10 cellular contexts compared by ENCODE assay signal in the genomic region with DNA sequence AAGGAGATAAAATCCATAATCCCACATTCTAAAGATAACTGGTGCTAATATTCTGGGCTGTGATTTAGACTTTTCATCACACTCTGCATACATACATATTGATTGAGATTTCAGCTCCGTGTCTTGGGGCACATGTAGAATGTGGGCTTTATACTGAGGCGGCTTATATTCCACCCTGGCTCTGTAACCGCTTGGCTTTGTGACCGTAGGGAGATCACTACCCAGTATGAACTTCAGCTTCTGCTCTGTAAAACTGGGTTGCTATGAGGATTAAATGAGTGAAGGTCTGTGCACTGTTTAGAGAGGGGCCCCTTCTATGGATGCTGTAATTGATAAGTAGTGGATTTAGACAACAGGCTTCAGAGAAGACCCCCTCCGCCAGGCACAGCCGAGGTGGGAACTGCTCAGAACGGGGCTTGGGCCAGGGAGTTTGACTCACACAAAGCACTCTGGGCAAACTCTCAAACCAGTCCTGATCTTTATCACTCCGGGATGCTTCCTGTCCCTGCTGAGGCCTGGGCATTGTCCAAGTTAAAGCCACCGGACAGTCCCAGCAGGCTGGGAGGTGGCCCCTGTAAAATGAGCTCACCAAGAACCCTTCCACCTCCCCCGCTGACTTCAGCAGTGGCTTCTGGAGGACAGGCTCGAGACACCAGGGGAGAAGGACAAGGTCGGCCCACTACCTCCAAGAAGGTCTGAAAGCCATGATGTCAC. TPM values are rescaled to one million over a fixed set of nuclear protein-coding genes. Genes with fewer than 3 reads are reported as not detected.
DNase-seq lines count a peak whose midpoint lies in the region; ATAC-seq, FAIRE-seq and TF ChIP-seq lines count a peak whose summit lies in the region.
"Had no signal": no experiment of that assay in that cellular context is flagged by ENCODE, and none has a peak within 500 bp of the region (broad histone marks: within the 10 kb centered on the region; RNA-seq: fewer than 3 reads in every experiment).

No MANE protein-coding gene starts in this region.

- TF ChIP-seq CTCF in LNCaP clone FGC (IDR thresholded peaks at IDR 0.05; ENCODE audit: control insufficient read depth, extremely low read depth, insufficient read depth) (no peak), colonic mucosa (IDR thresholded peaks at IDR 0.05) (no peak), HepG2 (CRISPR knock-in tag; IDR thresholded peaks at IDR 0.05) (no peak), tibial nerve (IDR thresholded peaks at IDR 0.05) (no peak)

- no peak overlapping the region for H2AFZ ChIP-seq in HepG2 (ENCODE audit: low read length)

- peak overlapping the region; percentile 34 for H3K27ac ChIP-seq in colonic mucosa
- H3K27ac ChIP-seq in HepG2 (ENCODE audit: extremely low read length, insufficient read depth, low read length) = peak overlapping the region; percentile 34
- peak overlapping the region; percentile 1 to 74 (median 38) for H3K27ac ChIP-seq in tibial nerve
- H3K27ac ChIP-seq: SJCRH30 had no signal

- 25% methylated on average over 12 of the region's 12 CpGs for WGBS in HepG2 (ENCODE audit: low lambda C conversion rate)
- WGBS in tibial nerve, 2 donors = 40 to 49% methylated on average over 11 of the region's 12 CpGs

- H3K27me3 ChIP-seq in colonic mucosa (no peaks in the 10 kb centered on the region), HepG2 (ENCODE audit: control insufficient read depth in 1 of 2, insufficient read depth in 2 of 2, low read length in 2 of 2) (no peaks in the 10 kb centered on the region), tibial nerve (no peaks in the 10 kb centered on the region)
- H3K27me3 ChIP-seq: SJCRH30 had no signal

- no peak overlapping the region for H3K4me3 ChIP-seq in LNCaP clone FGC (ENCODE audit: low read depth, low read length)
- no peak overlapping the region for H3K4me3 ChIP-seq in colonic mucosa
- no peak overlapping the region; a peak in 1 of 6 replicates for H3K4me3 ChIP-seq in HepG2 (replicated peaks in 1 of 3; ENCODE audit: insufficient read depth in 1 of 3, low read depth in 2 of 3, low read length in 3 of 3)
- no peak overlapping the region for H3K4me3 ChIP-seq in tibial nerve
- H3K4me3 ChIP-seq: SJCRH30 had no signal

- H3K36me3 ChIP-seq in colonic mucosa (no peaks in the 10 kb centered on the region), HepG2 (replicated peaks in 1 of 2; ENCODE audit: control insufficient read depth in 1 of 2, insufficient read depth in 2 of 2, low read length in 2 of 2) (no peaks in the 10 kb centered on the region; a peak in 1 of 5 replicates), tibial nerve (no peaks in the 10 kb centered on the region)
- H3K36me3 ChIP-seq: SJCRH30 had no signal

- no peaks in the 10 kb centered on the region for H4K20me1 ChIP-seq in HepG2 (ENCODE audit: insufficient read depth, low read length)

- POLR2A ChIA-PET in HepG2 (lab: Yijun Ruan, JAX) = no interaction called here

- TF ChIP-seq EP300 in HepG2 (IDR thresholded peaks at IDR 0.05; ENCODE audit: low read depth in 2 of 2, low read length in 2 of 2) (no peak), HepG2 (CRISPR knock-in tag; IDR thresholded peaks at IDR 0.05; ENCODE audit: borderline replicate concordance) (no peak), tibial nerve (IDR thresholded peaks at IDR 0.05) (peak in 1 of 2 donors; percentile 32)

- peak overlapping the region; percentile 30 for H3K4me2 ChIP-seq in HepG2 (ENCODE audit: low read depth, low read length)

- in situ Hi-C loops in HepG2 (cut with HindIII; ENCODE audit: extremely low pct_ligation_motif_present, low pct_unique_long_range_greater_than_20kb) = no loop called here

- H3K9ac ChIP-seq in colonic mucosa (ENCODE audit: low read depth in 2 of 2, low read length in 2 of 2) (peak overlapping the region in 1 of 2 donors; percentile 55), HepG2 (ENCODE audit: insufficient read depth, low read depth, low read length) (peak overlapping the region; percentile 31)

- CTCF ChIA-PET in HepG2 (lab: Yijun Ruan, JAX; ENCODE audit: low intra/inter-chr PET ratio, low total read pairs) = no interaction called here

- TF ChIP-seq POLR2A in HepG2 (IDR thresholded peaks at IDR 0.05; ENCODE audit: insufficient read depth in 1 of 2, low read depth in 2 of 2, low read length in 2 of 2) = no peak
- no peak for TF ChIP-seq POLR2A in tibial nerve (IDR thresholded peaks at IDR 0.05)

- DNase-seq in LNCaP clone FGC (ENCODE audit: low read depth) (peak; percentile 97), colonic mucosa (peak; percentile 41), HepG2 (ENCODE audit: low spot score) (peak; percentile 60), tibial nerve (ENCODE audit: low spot score in 2 of 2) (peak; percentile 47 to 52), NOMO-1 (lab: John Stamatoyannopoulos, UW; ENCODE audit: unreplicated experiment in 2 of 2) (no peak), nucleus accumbens (lab: John Stamatoyannopoulos, UW) (no peak)
- DNase-seq: MM.1S, SJCRH30 had no signal

- H3K79me2 ChIP-seq in HepG2 (ENCODE audit: insufficient read depth, low read length) = peaks cover 40% of the 10 kb centered on the region

- intact Hi-C loops in colonic mucosa (cut with DNase I) = no loop called here
- intact Hi-C loops in HepG2 (cut with micrococcal nuclease; ENCODE audit: unreplicated experiment) = loop anchor here (5.0 kb wide), 1 partner anchor 33 kb away; no protein-coding TSS in a partner anchor

- BruUV-seq in HepG2 (replicated peaks; lab: Mats Ljungman, UMichigan) = no TSS peak

- TF ChIP-seq RAD21 in HepG2 (CRISPR knock-in tag; IDR thresholded peaks at IDR 0.05) = no peak

- ATAC-seq in HepG2 (peak; percentile 79), GM21367 (IDR thresholded peaks at IDR 0.05; ENCODE audit: unreplicated experiment) (no peak), HG02884 (IDR thresholded peaks at IDR 0.05; ENCODE audit: unreplicated experiment) (no peak)

- FAIRE-seq in HepG2 (lab: Jason Lieb, UNC) = peak; percentile 18

- H3K9me3 ChIP-seq in colonic mucosa = no peaks in the 10 kb centered on the region
- H3K9me3 ChIP-seq in HepG2 (ENCODE audit: low read length) = no peaks in the 10 kb centered on the region
- H3K9me3 ChIP-seq in tibial nerve = no peaks in the 10 kb centered on the region
- H3K9me3 ChIP-seq: SJCRH30 had no signal

- H3K4me1 ChIP-seq in colonic mucosa (no peaks in the 10 kb centered on the region), HepG2 (ENCODE audit: insufficient read depth, low read length) (peaks cover 50% of the 10 kb centered on the region), tibial nerve (peaks cover 0 to 61% (median 12%) of the 10 kb centered on the region in 4 donors)

TF ChIP-seq in HepG2, 621 proteins besides CTCF, POLR2A, EP300 and RAD21 (continues in another document):
- TF ChIP-seq IRX3 (CRISPR knock-in tag; IDR thresholded peaks at IDR 0.05; ENCODE audit: borderline replicate concordance, low read depth) (no peak), ZNF777 (CRISPR knock-in tag; IDR thresholded peaks at IDR 0.05) (no peak)

RNA-seq across cellular contexts. Expression of gene KIAA1671, which starts 17.2 kb away (rescaled TPM):
- total RNA-seq in colonic mucosa (10 to 100 TPM; 82.5 to 94.3 TPM), HepG2 (2016; rRNA removed; fragmentation: Illumina TruSeq; extraction: Trizol) (12.0 and 13.5 TPM in 2 replicates), tibial nerve (10 to 100 TPM; 30.6 to 52.7 (median 39.9) TPM)
- 1.2 and 1.5 TPM in 2 replicates for total RNA-seq in HepG2 (2016; cell fraction: cytosol; rRNA removed; fragmentation: Illumina TruSeq; extraction: Trizol; ENCODE audit: low read depth)
- 10.6 and 12.4 TPM in 2 replicates for total RNA-seq in HepG2 (2016; cell fraction: insoluble cytoplasmic fraction; rRNA removed; fragmentation: Illumina TruSeq; extraction: Trizol)
- total RNA-seq in HepG2 (2016; cell fraction: membrane; rRNA removed; fragmentation: Illumina TruSeq; extraction: Trizol) = 5.9 TPM in 2 replicates
- total RNA-seq in HepG2 (2016; cell fraction: nucleus; rRNA removed; fragmentation: Illumina TruSeq; extraction: Trizol) = 18.9 and 21.9 TPM in 2 replicates
- 13.6 and 13.7 TPM in 2 replicates for polyA plus RNA-seq in HepG2 (2011; rRNA removed)
- polyA plus RNA-seq in HepG2 (2011; cell fraction: cytosol; rRNA removed) = 6.1 and 8.9 TPM in 2 replicates
- 14.1 and 14.4 TPM in 2 replicates for polyA plus RNA-seq in HepG2 (2011; cell fraction: nucleus; rRNA removed)
- 8.2 and 9.7 TPM in 2 replicates for polyA plus RNA-seq in HepG2 (2012)
- polyA plus RNA-seq in HepG2 (2016; cell fraction: cytosol; fragmentation: Illumina TruSeq; extraction: Trizol; ENCODE audit: low read depth) = 0.76 and 0.78 TPM in 2 replicates
- polyA plus RNA-seq in HepG2 (2016; cell fraction: insoluble cytoplasmic fraction; fragmentation: Illumina TruSeq; extraction: Trizol; ENCODE audit: low read depth) = 10.8 and 14.0 TPM in 2 replicates
- polyA plus RNA-seq in HepG2 (2016; cell fraction: membrane; fragmentation: Illumina TruSeq; extraction: Trizol; ENCODE audit: low read depth) = 2.0 and 2.7 TPM in 2 replicates
- polyA plus RNA-seq in HepG2 (2016; cell fraction: nucleus; fragmentation: Illumina TruSeq; extraction: Trizol; ENCODE audit: insufficient read depth, low read depth) = 16.4 and 16.6 TPM in 2 replicates
- 20.3 and 22.7 TPM in 2 replicates for polyA minus RNA-seq in HepG2 (2011; rRNA and poly(A)+ RNA removed; ENCODE audit: low replicate concordance)
- polyA minus RNA-seq in HepG2 (2011; cell fraction: cytosol; rRNA and poly(A)+ RNA removed) = 12.7 and 14.7 TPM in 2 replicates
- 27.4 and 35.6 TPM in 2 replicates for polyA minus RNA-seq in HepG2 (2011; cell fraction: nucleus; rRNA and poly(A)+ RNA removed)

RNA-seq across cellular contexts. Expression of gene LHFPL7, which starts 23.3 kb away (rescaled TPM):
- not detected for total RNA-seq in colonic mucosa
- total RNA-seq in HepG2 (2016; rRNA removed; fragmentation: Illumina TruSeq; extraction: Trizol) = not detected in 2 replicates
- total RNA-seq in HepG2 (2016; cell fraction: cytosol; rRNA removed; fragmentation: Illumina TruSeq; extraction: Trizol; ENCODE audit: low read depth) = not detected in 2 replicates
- total RNA-seq in HepG2 (2016; cell fraction: insoluble cytoplasmic fraction; rRNA removed; fragmentation: Illumina TruSeq; extraction: Trizol) = not detected in 2 replicates
- not detected in 2 replicates for total RNA-seq in HepG2 (2016; cell fraction: membrane; rRNA removed; fragmentation: Illumina TruSeq; extraction: Trizol)
- not detected in 2 replicates for total RNA-seq in HepG2 (2016; cell fraction: nucleus; rRNA removed; fragmentation: Illumina TruSeq; extraction: Trizol)
- not detected in 2 replicates for polyA plus RNA-seq in HepG2 (2011; rRNA removed)
- polyA plus RNA-seq in HepG2 (2011; cell fraction: cytosol; rRNA removed) = not detected in 2 replicates
- polyA plus RNA-seq in HepG2 (2011; cell fraction: nucleus; rRNA removed) = not detected in 2 replicates
- polyA plus RNA-seq in HepG2 (2012) = not detected in 2 replicates
- polyA plus RNA-seq in HepG2 (2016; cell fraction: cytosol; fragmentation: Illumina TruSeq; extraction: Trizol; ENCODE audit: low read depth) = not detected in 2 replicates
- polyA plus RNA-seq in HepG2 (2016; cell fraction: insoluble cytoplasmic fraction; fragmentation: Illumina TruSeq; extraction: Trizol; ENCODE audit: low read depth) = not detected in 2 replicates
- not detected in 2 replicates for polyA plus RNA-seq in HepG2 (2016; cell fraction: membrane; fragmentation: Illumina TruSeq; extraction: Trizol; ENCODE audit: low read depth)
- polyA plus RNA-seq in HepG2 (2016; cell fraction: nucleus; fragmentation: Illumina TruSeq; extraction: Trizol; ENCODE audit: insufficient read depth, low read depth) = not detected in 2 replicates
- polyA minus RNA-seq in HepG2 (2011; rRNA and poly(A)+ RNA removed; ENCODE audit: low replicate concordance) = not detected in 2 replicates
- not detected in 2 replicates for polyA minus RNA-seq in HepG2 (2011; cell fraction: cytosol; rRNA and poly(A)+ RNA removed)
- polyA minus RNA-seq in HepG2 (2011; cell fraction: nucleus; rRNA and poly(A)+ RNA removed) = not detected in 2 replicates
- total RNA-seq in tibial nerve = not detected
- total RNA-seq: SJCRH30 had no signal

Comparison
In these comparisons a context has a peak if more than half of its experiments do, and no peak if none do; other contexts are left out.
1. DNase-seq: peak in LNCaP clone FGC (single experiment), colonic mucosa (single experiment), HepG2 (single experiment) and tibial nerve (2 of 2); none in NOMO-1 (0 of 2) and nucleus accumbens (0 of 56).
2. Peak in every context shown above with its lines, with median percentiles within 50 percentile points of each other: H3K27ac ChIP-seq.